ENCODE assay signal across 1 cellular context in genomic region chr17:16353702-16354174, GRCh38.
A peak's percentile ranks its signal among the peaks of the same experiment; 100 is the strongest.
TF ChIP-seq lines count a peak whose summit lies in the region.

No MANE protein-coding gene starts in this region.

TF ChIP-seq in GM12878, 131 proteins besides CTCF, POLR2A, EP300 and RAD21:
- TF ChIP-seq ATF3 (IDR thresholded peaks at IDR 0.05; ENCODE audit: borderline replicate concordance, extremely low read depth, low read depth, low read length), result no peak
- 0 out of 2 replicates have a peak, but pooled peaks have one; percentile 35 for TF ChIP-seq RB1 (IDR thresholded peaks at IDR 0.05; ENCODE audit: borderline replicate concordance)
- 0 out of 2 replicates have a peak, but pooled peaks have one; percentile 36 for TF ChIP-seq MLLT1 (IDR thresholded peaks at IDR 0.05)
TF ChIP-seq in GM12878: peak in this region for 2.
